In the genomic region with DNA sequence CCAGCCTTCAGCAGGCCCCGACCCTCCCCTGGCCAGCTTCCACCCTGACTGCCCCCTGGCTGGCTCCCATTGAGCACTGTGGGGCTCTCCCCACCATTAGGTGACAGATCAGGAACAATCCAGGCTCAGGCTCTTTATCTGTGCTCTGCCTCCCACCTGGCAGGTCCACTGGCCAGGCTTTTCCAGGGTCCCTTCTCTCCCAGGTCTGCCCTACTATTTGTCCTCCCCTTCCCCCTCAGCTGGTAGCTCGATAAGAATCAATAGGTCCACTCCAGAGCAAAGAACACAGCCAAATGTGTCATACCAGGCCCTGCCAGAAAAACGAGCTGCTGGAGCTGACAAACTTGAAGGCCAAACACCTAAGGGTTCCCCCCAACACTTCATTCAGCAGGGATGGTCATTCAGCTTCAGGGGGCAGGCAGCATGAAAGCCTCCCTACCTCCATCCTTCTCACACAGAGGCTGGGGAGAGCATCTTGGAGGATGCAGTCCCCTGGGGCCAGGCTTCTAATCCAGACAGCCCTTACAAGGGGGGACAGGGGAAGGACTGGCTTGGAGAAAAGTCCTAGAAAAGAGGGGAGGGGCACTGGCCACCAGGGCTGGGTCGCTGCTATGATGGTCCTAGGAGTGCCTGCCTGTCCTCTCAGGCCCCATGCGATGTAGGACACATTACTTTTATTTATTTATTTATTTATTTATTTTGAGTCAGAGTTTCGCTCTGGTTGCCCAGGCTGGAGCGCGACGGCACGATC, we compare ENCODE assay signal across 1 cellular context.
TF ChIP-seq lines count a peak whose summit lies in the region.

No MANE protein-coding gene starts in this region.

TF ChIP-seq in IMR-90, 13 proteins besides CTCF, POLR2A, EP300 and RAD21:
- TF ChIP-seq RCOR1 (IDR thresholded peaks at IDR 0.05; ENCODE audit: insufficient replicate concordance, low read length) (no peak), NFE2L2 (IDR thresholded peaks at IDR 0.05; ENCODE audit: low read depth, low read length) (no peak), USF2 (IDR thresholded peaks at IDR 0.05; ENCODE audit: low read depth, low read length) (no peak), MXI1 (IDR thresholded peaks at IDR 0.05; ENCODE audit: borderline replicate concordance, low read depth, low read length) (no peak), FOS (IDR thresholded peaks at IDR 0.05; ENCODE audit: low read depth, low read length) (no peak), ELK1 (IDR thresholded peaks at IDR 0.05; ENCODE audit: borderline replicate concordance, low read depth, low read length) (no peak), MAZ (IDR thresholded peaks at IDR 0.05; ENCODE audit: borderline replicate concordance, low read depth, low read length) (no peak)
